Comparison of ENCODE assay signal across 19 cellular contexts in the genomic region with DNA sequence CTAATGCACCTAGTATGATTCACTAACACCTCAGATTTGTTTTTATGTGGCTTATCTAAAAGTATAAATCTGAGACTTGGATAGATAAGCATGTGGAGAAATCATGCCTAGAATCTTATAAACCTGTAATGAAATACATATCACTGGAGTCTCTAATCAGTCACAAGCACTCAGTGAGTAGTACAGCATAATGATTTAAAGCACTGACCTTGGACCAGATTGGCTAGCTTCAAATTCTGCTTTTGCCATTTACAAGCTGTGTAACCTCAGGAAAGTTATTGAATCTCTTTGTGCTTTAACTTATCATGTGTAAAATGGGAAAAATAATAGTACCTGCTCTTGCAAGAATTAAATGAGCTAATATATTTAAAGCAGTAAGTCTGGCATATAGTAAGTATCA.
DNase-seq lines count a peak whose midpoint lies in the region; ATAC-seq, FAIRE-seq and TF ChIP-seq lines count a peak whose summit lies in the region.
"Had no signal": no experiment of that assay in that cellular context is flagged by ENCODE, and none has a peak within 500 bp of the region (broad histone marks: within the 10 kb centered on the region; RNA-seq: fewer than 3 reads in every experiment).

No MANE protein-coding gene starts in this region.

- in situ Hi-C loops in GM23248 (cut with MboI) = no loop called here

- no peaks in the 10 kb centered on the region for H3K36me3 ChIP-seq in GM23248 (ENCODE audit: low read depth)
- H3K36me3 ChIP-seq in mesenchymal stem cell (ENCODE audit: control insufficient read depth in 1 of 2, insufficient read depth in 2 of 2, low read depth in 1 of 2, low read length in 2 of 2) = no peaks in the 10 kb centered on the region
- H3K36me3 ChIP-seq in kidney (ENCODE audit: control insufficient read depth in 1 of 2, insufficient read depth in 2 of 2, low read length in 2 of 2) = no peaks in the 10 kb centered on the region
- no peaks in the 10 kb centered on the region for H3K36me3 ChIP-seq in MG63
- H3K36me3 ChIP-seq: BLaER1 had no signal

- no peak for TF ChIP-seq POLR2A in A549 (IDR thresholded peaks at IDR 0.05; ENCODE audit: low read length)

- H3K4me3 ChIP-seq in A549 = no peak overlapping the region
- 0 out of 2 replicates have a peak overlapping the region, but pooled peaks have one; percentile 1 for H3K4me3 ChIP-seq in GM23248
- H3K4me3 ChIP-seq in mesenchymal stem cell (ENCODE audit: insufficient read depth in 1 of 2, low read depth in 1 of 2, low read length in 2 of 2) = no peak overlapping the region
- H3K4me3 ChIP-seq in kidney (ENCODE audit: low read length in 2 of 2) = no peak overlapping the region
- H3K4me3 ChIP-seq in MG63 = no peak overlapping the region
- H3K4me3 ChIP-seq: BLaER1, K562 had no signal

- H3K79me1 ChIP-seq in mesenchymal stem cell (replicated peaks; ENCODE audit: low read length, poor library complexity, severe bottlenecking) = no peaks in the 10 kb centered on the region

- TF ChIP-seq CTCF in A549 (IDR thresholded peaks at IDR 0.05) (no peak), kidney (IDR thresholded peaks at IDR 0.05; ENCODE audit: borderline replicate concordance, extremely low read depth, insufficient read depth) (no peak)

- no peak overlapping the region for H4K91ac ChIP-seq in mesenchymal stem cell (ENCODE audit: low read length)

- no peak overlapping the region for H3K23ac ChIP-seq in mesenchymal stem cell (ENCODE audit: low read length in 2 of 2)

- no peaks in the 10 kb centered on the region for H3K27me3 ChIP-seq in GM23248 (replicated peaks; ENCODE audit: insufficient read depth)
- peaks cover 0 to 4% of the 10 kb centered on the region in 2 experiments for H3K27me3 ChIP-seq in mesenchymal stem cell (ENCODE audit: control insufficient read depth in 1 of 2, insufficient read depth in 1 of 2, low read length in 2 of 2)
- H3K27me3 ChIP-seq in MG63 = no peaks in the 10 kb centered on the region
- H3K27me3 ChIP-seq: BLaER1 had no signal

- H2BK15ac ChIP-seq in mesenchymal stem cell (ENCODE audit: low read depth, poor library complexity, severe bottlenecking) = no peak overlapping the region

- H2BK120ac ChIP-seq in mesenchymal stem cell (ENCODE audit: low read depth, low read length) = no peak overlapping the region

- H2BK12ac ChIP-seq in mesenchymal stem cell (ENCODE audit: low read length in 2 of 2) = no peak overlapping the region

- H4K20me1 ChIP-seq in GM23248 (ENCODE audit: insufficient read depth) = no peaks in the 10 kb centered on the region
- H4K20me1 ChIP-seq: BLaER1 had no signal

- H3K4ac ChIP-seq in mesenchymal stem cell (ENCODE audit: low read depth in 1 of 2, low read length in 2 of 2) = no peak overlapping the region

- peaks cover 23% of the 10 kb centered on the region for H3K4me1 ChIP-seq in A549
- H3K4me1 ChIP-seq in GM23248 (ENCODE audit: insufficient read depth) = peaks cover 13% of the 10 kb centered on the region
- H3K4me1 ChIP-seq in mesenchymal stem cell (ENCODE audit: control insufficient read depth, insufficient read depth, low read depth, low read length) = no peaks in the 10 kb centered on the region
- no peaks in the 10 kb centered on the region for H3K4me1 ChIP-seq in kidney (ENCODE audit: control insufficient read depth in 1 of 2, insufficient read depth in 1 of 2, low read depth in 1 of 2, low read length in 2 of 2)

- no peak overlapping the region for H4K8ac ChIP-seq in mesenchymal stem cell (ENCODE audit: low read length)

- intact Hi-C loops in kidney (cut with DNase I) = no loop called here

- no peak overlapping the region for H2AK5ac ChIP-seq in mesenchymal stem cell (ENCODE audit: low read length, severe bottlenecking)

- H2AFZ ChIP-seq in GM23248 (no peak overlapping the region), mesenchymal stem cell (ENCODE audit: low read depth, low read length) (no peak overlapping the region)

- POLR2A ChIA-PET in A549 (lab: Yijun Ruan, JAX) = no interaction called here

- no peak overlapping the region for H2BK5ac ChIP-seq in mesenchymal stem cell (ENCODE audit: low read depth, low read length, poor library complexity, severe bottlenecking)

- TF ChIP-seq RAD21 in A549 (conservative IDR thresholded peaks at IDR 0.05 in 1 of 2, IDR thresholded peaks at IDR 0.05 in 1 of 2) = no peak

- CTCF ChIA-PET in A549 (lab: Yijun Ruan, JAX) = interaction anchor here (0.7 to 1.9 kb wide), 7 partner anchors 9 to 84 kb away, joined by 3 to 15 read pairs (median 4); no protein-coding TSS in a partner anchor

- FAIRE-seq in A549 (lab: Jason Lieb, UNC) = peak; percentile 84
- no peak for FAIRE-seq in kidney (lab: Jason Lieb, UNC)
- FAIRE-seq: GM12892, GM18507, K562 had no signal

- DNase-seq in A549 (ENCODE audit: low read depth in 1 of 2, low spot score in 1 of 2) = no peak
- no peak for DNase-seq in GM23248
- DNase-seq in amniotic epithelial cell (ENCODE audit: low read depth) = peak; percentile 34
- DNase-seq in mesenchymal stem cell = no peak
- DNase-seq in retina = no peak
- DNase-seq in kidney = no peak
- no peak for DNase-seq in NCI-H1930 (lab: John Stamatoyannopoulos, UW)
- no peak for DNase-seq in MG63
- DNase-seq: CD4-positive, alpha-beta memory T cell; DMS153; DMS79; GDM1; GOT3; H7; IMR-90 had no signal

- no peak overlapping the region for H3K14ac ChIP-seq in mesenchymal stem cell (ENCODE audit: low read length in 2 of 2)

- peak in 1 of 2 experiments; percentile 31; a peak in 2 of 6 replicates for ATAC-seq in A549
- ATAC-seq: K562 had no signal

- H3K4me2 ChIP-seq in A549 (peak overlapping the region; percentile 41), GM23248 (ENCODE audit: unreplicated experiment) (no peak overlapping the region), mesenchymal stem cell (ENCODE audit: low read length, poor library complexity, severe bottlenecking) (no peak overlapping the region)
- H3K4me2 ChIP-seq: BLaER1 had no signal

- no peaks in the 10 kb centered on the region for H3K79me2 ChIP-seq in GM23248 (ENCODE audit: insufficient read depth)

- no peaks in the 10 kb centered on the region for H3K9me2 ChIP-seq in GM23248 (ENCODE audit: insufficient read depth)

- H3K9me3 ChIP-seq in A549 = peaks cover 19% of the 10 kb centered on the region
- H3K9me3 ChIP-seq in GM23248 (ENCODE audit: low read depth) = no peaks in the 10 kb centered on the region
- H3K9me3 ChIP-seq in mesenchymal stem cell (ENCODE audit: control insufficient read depth, low read length) = peaks cover 16% of the 10 kb centered on the region
- H3K9me3 ChIP-seq in kidney (ENCODE audit: control insufficient read depth in 1 of 2, low read length in 2 of 2) = peaks cover 2 to 6% of the 10 kb centered on the region in 2 donors
- no peaks in the 10 kb centered on the region for H3K9me3 ChIP-seq in MG63

- H3K18ac ChIP-seq in mesenchymal stem cell (ENCODE audit: low read depth in 1 of 2, low read length in 2 of 2) = no peak overlapping the region

- H3K9ac ChIP-seq in GM23248 (no peak overlapping the region), mesenchymal stem cell (ENCODE audit: low read length) (peak overlapping the region; percentile 35), kidney (ENCODE audit: low read length in 2 of 2) (no peak overlapping the region)
- H3K9ac ChIP-seq: BLaER1 had no signal

- no peak for TF ChIP-seq EP300 in A549 (IDR thresholded peaks at IDR 0.05)

- peaks cover 10% of the 10 kb centered on the region for H3F3A ChIP-seq in GM23248 (ENCODE audit: insufficient read depth)

- H3K27ac ChIP-seq in A549 (peak overlapping the region; percentile 50 to 71; a peak in 5 of 6 replicates), GM23248 (no peak overlapping the region), mesenchymal stem cell (ENCODE audit: low read length, poor library complexity, severe bottlenecking) (no peak overlapping the region), kidney (ENCODE audit: low read depth in 2 of 2, low read length in 2 of 2) (no peak overlapping the region)
- H3K27ac ChIP-seq: BLaER1 had no signal

TF ChIP-seq in A549, 52 proteins besides CTCF, POLR2A, EP300 and RAD21:
- TF ChIP-seq RFX5 (IDR thresholded peaks at IDR 0.05) (no peak), CHD4 (IDR thresholded peaks at IDR 0.05; ENCODE audit: borderline replicate concordance) (no peak)

Comparison
In these comparisons a context has a peak if more than half of its experiments do, and no peak if none do; other contexts are left out.
1. H3K27ac ChIP-seq: peak in A549 (2 of 2); none in GM23248 (single experiment), mesenchymal stem cell (single experiment) and kidney (0 of 2).